ENCODE assay signal across 6 cellular contexts in the genomic region with DNA sequence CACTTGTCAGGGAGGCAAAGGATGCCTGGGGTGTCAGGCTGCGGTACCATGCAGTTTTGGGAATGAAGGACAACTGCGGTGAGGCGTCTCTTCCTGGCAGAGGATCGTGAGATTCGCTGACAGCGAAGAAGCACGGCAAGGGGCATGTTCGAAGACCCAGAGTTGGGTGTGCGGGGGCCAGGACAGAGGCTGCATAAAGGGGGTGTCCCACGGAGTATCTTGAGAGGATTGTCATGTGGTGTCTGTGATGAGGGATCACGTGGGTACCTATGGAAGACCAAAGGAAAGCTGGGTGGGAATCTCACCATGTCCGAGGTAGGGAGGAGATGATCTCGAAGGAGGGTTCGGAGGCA. TPM values are rescaled to one million over a fixed set of nuclear protein-coding genes. Genes with fewer than 3 reads are reported as not detected.
A peak's percentile ranks its signal among the peaks of the same experiment; 100 is the strongest.
DNase-seq lines count a peak whose midpoint lies in the region; ATAC-seq and TF ChIP-seq lines count a peak whose summit lies in the region.

No MANE protein-coding gene starts in this region.

- H3K9me3 ChIP-seq in GM23248 (ENCODE audit: low read depth) (no peaks in the 10 kb centered on the region), WERI-Rb-1 (ENCODE audit: severe bottlenecking) (peaks cover 9% of the 10 kb centered on the region), left lung (no peaks in the 10 kb centered on the region)

- H4K20me1 ChIP-seq in GM23248 (ENCODE audit: insufficient read depth) = 0 out of 2 replicates have a peak, but pooled peaks cover 5% of the 10 kb centered on the region

- intact Hi-C loops in left lung (cut with DNase I) = no loop called here

- TF ChIP-seq CTCF in WERI-Rb-1 (IDR thresholded peaks at IDR 0.05; ENCODE audit: low read depth, low read length) = no peak
- TF ChIP-seq CTCF in left lung (IDR thresholded peaks at IDR 0.05) = no peak

- no peaks in the 10 kb centered on the region for H3F3A ChIP-seq in GM23248 (ENCODE audit: insufficient read depth)

- peak overlapping the region; percentile 64 for H2AFZ ChIP-seq in GM23248

- H3K9ac ChIP-seq in GM23248 = peak overlapping the region; percentile 85

- H3K9me2 ChIP-seq in GM23248 (ENCODE audit: insufficient read depth) = no peaks in the 10 kb centered on the region

- H3K4me1 ChIP-seq in GM23248 (ENCODE audit: insufficient read depth) = peaks cover 5% of the 10 kb centered on the region; the same call in 1 of the 2 replicates
- peaks cover 5 to 61% of the 10 kb centered on the region in 2 donors for H3K4me1 ChIP-seq in left lung

- H3K79me2 ChIP-seq in GM23248 (ENCODE audit: insufficient read depth) = peaks cover 53% of the 10 kb centered on the region

- H3K27me3 ChIP-seq in GM23248 (replicated peaks; ENCODE audit: insufficient read depth) = no peaks in the 10 kb centered on the region
- H3K27me3 ChIP-seq in WERI-Rb-1 (ENCODE audit: insufficient read depth, low read depth, severe bottlenecking) = no peaks in the 10 kb centered on the region
- H3K27me3 ChIP-seq in left lung = no peaks in the 10 kb centered on the region

- 2 to 9% methylated on average over 10 to 14 of the region's 14 CpGs for WGBS in GM23248 (ENCODE audit: low coverage in 1 of 2, low lambda C conversion rate in 2 of 2, missing lambda C conversion rate in 2 of 2), 2 experiments

- ATAC-seq in left lung (no peak), GM18870 (IDR thresholded peaks at IDR 0.05; ENCODE audit: unreplicated experiment) (no peak)

- in situ Hi-C loops in GM23248 (cut with MboI) = no loop called here

- peak overlapping the region; percentile 90 for H3K4me2 ChIP-seq in GM23248 (ENCODE audit: unreplicated experiment)

- H3K27ac ChIP-seq in GM23248 (peak overlapping the region; percentile 64), WERI-Rb-1 (peak overlapping the region; percentile 31), left lung (peak overlapping the region in 1 of 2 donors; percentile 89)

- peak overlapping the region; percentile 90 for H3K4me3 ChIP-seq in GM23248
- H3K4me3 ChIP-seq in WERI-Rb-1 (ENCODE audit: low read depth, low read length) = peak overlapping the region; percentile 88
- peak overlapping the region; percentile 92 to 95 for H3K4me3 ChIP-seq in left lung

- DNase-seq in GM23248 (peak; percentile 62), WERI-Rb-1 (no peak), left lung (no peak), OCI-M2 (lab: John Stamatoyannopoulos, UW; ENCODE audit: unreplicated experiment) (no peak), CD1c-positive myeloid dendritic cell (ENCODE audit: extremely low spot score) (no peak)

- H3K36me3 ChIP-seq in GM23248 (ENCODE audit: low read depth) (no peaks in the 10 kb centered on the region), WERI-Rb-1 (peaks cover 30% of the 10 kb centered on the region), left lung (peaks cover 0 to 24% of the 10 kb centered on the region in 2 donors)

RNA-seq across cellular contexts. Expression of a gene that starts 0.4 kb away (rescaled TPM):
- total RNA-seq in GM23248 (2014; rRNA removed; shearing (Covaris generic)) = 12.4 and 14.3 TPM in 2 replicates
- 15.4 and 16.4 TPM in 2 replicates for polyA plus RNA-seq in GM23248 (2016; fragmentation: Nextera tagmentation; extraction: Ambion mirVana)
- total RNA-seq in left lung = 10 to 100 TPM; 19.2 to 29.1 TPM

RNA-seq across cellular contexts. Expression of a gene that starts 18.5 kb away (rescaled TPM):
- total RNA-seq in GM23248 (2014; rRNA removed; shearing (Covaris generic)) = 42.2 and 44.4 TPM in 2 replicates
- polyA plus RNA-seq in GM23248 (2016; fragmentation: Nextera tagmentation; extraction: Ambion mirVana) = 47.7 and 49.7 TPM in 2 replicates
- 10 to 100 TPM; 40.1 to 49.6 TPM for total RNA-seq in left lung

RNA-seq across cellular contexts. Expression of a gene that starts 40.9 kb away (rescaled TPM):
- 1.1 TPM in 1 of 2 replicates, not detected in the other for total RNA-seq in GM23248 (2014; rRNA removed; shearing (Covaris generic))
- 0.35 and 0.51 TPM in 2 replicates for polyA plus RNA-seq in GM23248 (2016; fragmentation: Nextera tagmentation; extraction: Ambion mirVana)
- 10 to 100 TPM; 25.4 to 41.3 TPM for total RNA-seq in left lung

RNA-seq across cellular contexts. Expression of a gene that starts 47.7 kb away (rescaled TPM):
- not detected in 2 replicates for total RNA-seq in GM23248 (2014; rRNA removed; shearing (Covaris generic))
- polyA plus RNA-seq in GM23248 (2016; fragmentation: Nextera tagmentation; extraction: Ambion mirVana) = 0.25 and 0.54 TPM in 2 replicates
- 1 to 10 TPM in 1 of 2 donors, under 1 TPM in 1; 0.99 to 1.0 TPM for total RNA-seq in left lung

RNA-seq across cellular contexts. Expression of a gene that starts 53.6 kb away (rescaled TPM):
- 0.54 and 0.63 TPM in 2 replicates for total RNA-seq in GM23248 (2014; rRNA removed; shearing (Covaris generic))
- polyA plus RNA-seq in GM23248 (2016; fragmentation: Nextera tagmentation; extraction: Ambion mirVana) = 0.38 and 0.81 TPM in 2 replicates
- 1 to 10 TPM; 1.4 to 2.0 TPM for total RNA-seq in left lung

Comparison
In these comparisons a context has a peak if more than half of its experiments do, and no peak if none do; other contexts are left out.
1. RNA of a gene that starts 40.9 kb away (total RNA-seq): 25.4 to 41.3 TPM in left lung; 1.1 TPM in GM23248; every median in the first group is over 10 times any median in the second.
2. Peak in every context shown above with its lines, with median percentiles within 50 percentile points of each other: H3K4me3 ChIP-seq.